19 cellular contexts compared by ENCODE assay signal in genomic region chr5:94693845-94694370, GRCh38.
"Had no signal": no experiment of that assay in that cellular context is flagged by ENCODE, and none has a peak within 500 bp of the region (broad histone marks: within the 10 kb centered on the region; RNA-seq: fewer than 3 reads in every experiment).

No MANE protein-coding gene starts in this region.

- H3K9me3 ChIP-seq: adrenal gland, ascending aorta, colonic mucosa, esophagus squamous epithelium, gastrocnemius medialis, left ventricle myocardium inferior, neutrophil, ovary, prostate gland, thyroid gland had no signal

- DNase-seq: activated CD4-positive, alpha-beta T cell treated with anti-CD3 and anti-CD28 coated beads, Interleukin-2, amount 10 ng/mL, durations not matched to agents 7 days and 5 days; activated CD4-positive, CD25-positive, alpha-beta regulatory T cell treated with anti-CD3 and anti-CD28 coated beads, Interleukin-2, amount 50 U/mL, for 72 hours; activated CD8-positive, alpha-beta T cell treated with anti-CD3 and anti-CD28 coated beads, Interleukin-2, amount 10 ng/mL, durations not matched to agents 7 days and 5 days; activated gamma-delta T cell treated with Interleukin-2 at 50 U/mL for 16 hours; colonic mucosa; dorsolateral prefrontal cortex; esophagus squamous epithelium; gastrocnemius medialis; left ventricle myocardium inferior; ovary; stimulated activated CD4-positive, alpha-beta T cell treated with anti-CD3 and anti-CD28 coated beads, Interleukin-4, amount 100 ng/mL, for 24 hours; stimulated activated naive CD8-positive, alpha-beta T cell treated with anti-CD3 and anti-CD28 coated beads, Interleukin-15, Interleukin-2, amounts not matched to agents 100 U/mL and 50 U/mL, for 24 hours; thyroid gland; WERI-Rb-1 had no signal

- H3K36me3 ChIP-seq: adrenal gland, ascending aorta, colonic mucosa, gastrocnemius medialis, ovary, prostate gland, thyroid gland had no signal

- H3K4me1 ChIP-seq: ascending aorta, colonic mucosa, gastrocnemius medialis, prostate gland had no signal

- ATAC-seq: activated CD8-positive, alpha-beta T cell treated with anti-CD3 and anti-CD28 coated beads, Interleukin-2, amount 10 ng/mL, durations not matched to agents 7 days and 5 days; gastrocnemius medialis; naive thymus-derived CD8-positive, alpha-beta T cell; stimulated activated naive CD8-positive, alpha-beta T cell treated with anti-CD3 and anti-CD28 coated beads, Interleukin-15, Interleukin-2, amounts not matched to agents 100 U/mL and 50 U/mL, for 24 hours had no signal

- H3K4me3 ChIP-seq: adrenal gland, ascending aorta, colonic mucosa, esophagus squamous epithelium, gastrocnemius medialis, left ventricle myocardium inferior, ovary, prostate gland, thyroid gland had no signal

- H3K27me3 ChIP-seq: adrenal gland, ascending aorta, colonic mucosa, dorsolateral prefrontal cortex, esophagus squamous epithelium, gastrocnemius medialis, neutrophil, ovary, thyroid gland had no signal

- H3K27ac ChIP-seq: adrenal gland, ascending aorta, colonic mucosa, esophagus squamous epithelium, gastrocnemius medialis, left ventricle myocardium inferior, neutrophil, ovary, prostate gland, thyroid gland, WERI-Rb-1 had no signal
